Comparison of ENCODE assay signal across 21 cellular contexts in the genomic region with DNA sequence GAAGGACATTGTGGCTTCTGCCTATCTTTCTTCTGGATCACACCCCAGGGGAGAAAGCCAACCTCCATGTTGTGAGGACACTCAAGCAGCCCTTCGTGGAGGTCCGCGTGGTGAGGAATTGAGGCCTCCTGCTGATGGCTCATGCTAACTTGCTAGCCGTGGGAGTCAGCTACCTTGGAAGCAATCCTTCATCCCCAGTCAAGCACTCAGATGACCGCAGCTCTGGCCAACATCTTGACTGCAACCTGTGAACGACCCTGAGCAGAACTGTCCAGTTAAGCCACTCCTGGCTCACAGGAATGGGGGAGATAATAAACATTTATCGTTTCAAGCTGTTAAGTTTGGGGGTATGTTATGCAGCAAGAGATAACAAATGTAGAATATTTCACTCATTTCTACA. TPM values are rescaled to one million over a fixed set of nuclear protein-coding genes. Genes with fewer than 3 reads are reported as not detected.
DNase-seq lines count a peak whose midpoint lies in the region; TF ChIP-seq lines count a peak whose summit lies in the region.
"Had no signal": no experiment of that assay in that cellular context is flagged by ENCODE, and none has a peak within 500 bp of the region (broad histone marks: within the 10 kb centered on the region; RNA-seq: fewer than 3 reads in every experiment).

No MANE protein-coding gene starts in this region.

- no peak overlapping the region for H3K27ac ChIP-seq in MM.1S (ENCODE audit: low read length)
- H3K27ac ChIP-seq: 22Rv1; A549; BLaER1 treated with 17β-estradiol and CSF1 and Interleukin-3, amounts not matched to agents 10 nM and 100 nM; C4-2B had no signal

- no peak overlapping the region for H3K4me2 ChIP-seq in MM.1S (ENCODE audit: low read depth, low read length)
- H3K4me2 ChIP-seq: A549; BLaER1 treated with 17β-estradiol and CSF1 and Interleukin-3, amounts not matched to agents 10 nM and 100 nM had no signal

- no peaks in the 10 kb centered on the region for H3K79me2 ChIP-seq in MM.1S (ENCODE audit: low read length)

- H3K4me1 Mint-ChIP-seq in neural crest cell = peaks cover 25% of the 10 kb centered on the region
- H3K4me1 Mint-ChIP-seq: B cell had no signal

- no peaks in the 10 kb centered on the region for H3F3A ChIP-seq in MM.1S (ENCODE audit: insufficient read depth, low read length)

- no peaks in the 10 kb centered on the region for H3K36me3 Mint-ChIP-seq in neural crest cell (ENCODE audit: low read depth)
- H3K36me3 Mint-ChIP-seq: CD8-positive, alpha-beta T cell had no signal

- peak; percentile 5 for DNase-seq in MM.1S
- peak; percentile 22 for DNase-seq in amniotic epithelial cell (ENCODE audit: low read depth)
- DNase-seq in neural crest cell (ENCODE audit: low read depth, low spot score) = no peak
- DNase-seq in DMS53 (lab: John Stamatoyannopoulos, UW) = no peak
- no peak for DNase-seq in SW480 (ENCODE audit: low spot score)
- no peak for DNase-seq in stimulated activated CD4-positive, alpha-beta T cell treated with anti-CD3 and anti-CD28 coated beads, Interleukin-15, amount 100 ng/mL, for 24 hours
- DNase-seq: AML-193; Caco-2; Calu3; CD4-positive, alpha-beta T cell; CD8-positive, alpha-beta T cell; DMS79; DND-41; EL; GDM1 had no signal

- H3K9me2 ChIP-seq in MM.1S (replicated peaks; ENCODE audit: insufficient read depth, low read length) = no peaks in the 10 kb centered on the region

- no peak overlapping the region for H2AFZ ChIP-seq in MM.1S (ENCODE audit: low read length)

- H3K27me3 Mint-ChIP-seq in neural crest cell (ENCODE audit: low read depth) = no peaks in the 10 kb centered on the region
- H3K27me3 Mint-ChIP-seq: CD4-positive, alpha-beta T cell had no signal

- H3K4me1 ChIP-seq in MM.1S (ENCODE audit: low read length) = no peaks in the 10 kb centered on the region
- H3K4me1 ChIP-seq: A549; BLaER1 treated with 17β-estradiol and CSF1 and Interleukin-3, amounts not matched to agents 10 nM and 100 nM had no signal

- no peaks in the 10 kb centered on the region for H3K9me3 Mint-ChIP-seq in neural crest cell
- H3K9me3 Mint-ChIP-seq: CD4-positive, alpha-beta T cell; CD8-positive, alpha-beta T cell had no signal

- peak overlapping the region; percentile 28 for H3K27ac Mint-ChIP-seq in neural crest cell (ENCODE audit: unreplicated experiment)
- H3K27ac Mint-ChIP-seq: B cell; CD4-positive, alpha-beta T cell; CD8-positive, alpha-beta T cell had no signal

- H3K9ac ChIP-seq in MM.1S (ENCODE audit: low read length) = no peak overlapping the region
- H3K9ac ChIP-seq: BLaER1 treated with 17β-estradiol and CSF1 and Interleukin-3, amounts not matched to agents 10 nM and 100 nM had no signal

- no peaks in the 10 kb centered on the region for H3K27me3 ChIP-seq in MM.1S (replicated peaks; ENCODE audit: insufficient read depth, low read length)
- H3K27me3 ChIP-seq: BLaER1 treated with 17β-estradiol and CSF1 and Interleukin-3, amounts not matched to agents 10 nM and 100 nM had no signal

- no peak overlapping the region for H3K4me3 ChIP-seq in MM.1S (ENCODE audit: low read length)
- H3K4me3 ChIP-seq: A549; BLaER1 treated with 17β-estradiol and CSF1 and Interleukin-3, amounts not matched to agents 10 nM and 100 nM; GM12878 had no signal

- TF ChIP-seq CTCF in MM.1S (IDR thresholded peaks at IDR 0.05; ENCODE audit: low read length) (no peak), neural crest cell (conservative IDR thresholded peaks at IDR 0.05) (no peak)

- H3K4me3 Mint-ChIP-seq in neural crest cell = no peak overlapping the region
- H3K4me3 Mint-ChIP-seq: B cell; CD4-positive, alpha-beta T cell; CD8-positive, alpha-beta T cell had no signal

- H4K20me1 ChIP-seq in MM.1S (ENCODE audit: insufficient read depth, low read length) = no peaks in the 10 kb centered on the region
- H4K20me1 ChIP-seq: BLaER1 treated with 17β-estradiol and CSF1 and Interleukin-3, amounts not matched to agents 10 nM and 100 nM had no signal

- no peaks in the 10 kb centered on the region for H3K36me3 ChIP-seq in MM.1S (replicated peaks; ENCODE audit: insufficient read depth, low read length)
- H3K36me3 ChIP-seq: BLaER1 treated with 17β-estradiol and CSF1 and Interleukin-3, amounts not matched to agents 10 nM and 100 nM had no signal

- H3K9me3 ChIP-seq in MM.1S (replicated peaks; ENCODE audit: insufficient read depth, low read length) = no peaks in the 10 kb centered on the region
- H3K9me3 ChIP-seq: A549, Caco-2 had no signal

RNA-seq across cellular contexts. Expression of a gene that starts 10.9 kb away (rescaled TPM):
- total RNA-seq in neural crest cell = 11.7 and 11.8 TPM in 2 replicates
- total RNA-seq: B cell; CD8-positive, alpha-beta T cell had no signal

Comparison
In these comparisons a context has a peak if more than half of its experiments do, and no peak if none do; other contexts are left out.
1. DNase-seq: peak in MM.1S (single experiment) and amniotic epithelial cell (single experiment); none in neural crest cell (single experiment), DMS53 (single experiment), SW480 (single experiment) and stimulated activated CD4-positive, alpha-beta T cell treated with anti-CD3 and anti-CD28 coated beads, Interleukin-15, amount 100 ng/mL, for 24 hours (single experiment).